15 cellular contexts compared by ENCODE assay signal in the genomic region with DNA sequence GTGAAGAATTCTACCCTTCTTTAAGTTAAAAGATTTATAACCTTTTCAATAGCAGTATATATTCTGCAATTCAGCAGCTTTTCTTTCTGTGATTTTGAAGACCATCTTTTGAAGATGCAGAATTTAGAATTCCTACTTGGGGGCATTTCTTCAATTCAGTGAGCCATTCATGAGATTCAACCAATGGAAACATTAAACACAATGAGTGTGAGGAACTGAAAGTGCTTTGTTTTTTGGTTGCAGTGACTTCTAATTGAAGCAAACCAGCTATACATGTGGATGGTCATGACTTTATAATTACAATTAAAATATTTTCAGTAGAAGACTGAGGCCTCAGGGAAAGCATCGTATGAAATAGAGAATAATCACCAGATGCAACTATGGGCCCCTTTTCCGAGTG.
DNase-seq lines count a peak whose midpoint lies in the region; ATAC-seq and TF ChIP-seq lines count a peak whose summit lies in the region.
"Had no signal": no experiment of that assay in that cellular context is flagged by ENCODE, and none has a peak within 500 bp of the region (broad histone marks: within the 10 kb centered on the region; RNA-seq: fewer than 3 reads in every experiment).

No MANE protein-coding gene starts in this region.

- H3K9me3 Mint-ChIP-seq in activated B cell treated with CpG ODN at 0.5 μM for 24 hours = no peaks in the 10 kb centered on the region
- H3K9me3 Mint-ChIP-seq: H9 had no signal

- CTCF ChIA-PET in activated B cell treated with CpG ODN at 0.5 μM for 24 hours (lab: Charles Lee) = interaction anchor here (0.9 kb wide), 1 partner anchor 103 kb away, joined by 3 read pairs; no protein-coding TSS in a partner anchor

- peaks cover 31% of the 10 kb centered on the region for H3K4me1 Mint-ChIP-seq in activated B cell treated with CpG ODN at 0.5 μM for 24 hours

- H3K4me3 ChIP-seq in Karpas-422 (ENCODE audit: low read length) = no peak overlapping the region
- H3K4me3 ChIP-seq: esophagus squamous epithelium had no signal

- H3K36me3 Mint-ChIP-seq in activated B cell treated with CpG ODN at 0.5 μM for 24 hours (ENCODE audit: low read depth) = no peaks in the 10 kb centered on the region

- no peaks in the 10 kb centered on the region for H3K27me3 Mint-ChIP-seq in activated B cell treated with CpG ODN at 0.5 μM for 24 hours
- H3K27me3 Mint-ChIP-seq: progenitor cell of endocrine pancreas had no signal

- no peaks in the 10 kb centered on the region for H3K9me2 ChIP-seq in Karpas-422 (replicated peaks; ENCODE audit: insufficient read depth, low read length)

- H3K4me1 ChIP-seq in Karpas-422 (ENCODE audit: low read length) = no peaks in the 10 kb centered on the region

- no peak overlapping the region for H2AFZ ChIP-seq in Karpas-422 (ENCODE audit: low read length)

- peak overlapping the region; percentile 75 for H3K27ac Mint-ChIP-seq in activated B cell treated with CpG ODN at 0.5 μM for 24 hours
- H3K27ac Mint-ChIP-seq: H9, progenitor cell of endocrine pancreas had no signal

- intact Hi-C loops in activated B cell treated with CpG ODN at 0.5 μM for 24 hours (cut with micrococcal nuclease) = no loop called here

- TF ChIP-seq CTCF in GM13977 (IDR thresholded peaks at IDR 0.05; ENCODE audit: extremely low read depth, insufficient read depth, missing control alignments) (no peak), activated B cell treated with CpG ODN at 0.5 μM for 24 hours (IDR thresholded peaks at IDR 0.05) (no peak)

- peak; percentile 25 for DNase-seq in GM13977 (ENCODE audit: low spot score)
- no peak for DNase-seq in activated B cell treated with CpG ODN at 0.5 μM for 24 hours
- no peak for DNase-seq in Karpas-422
- no peak for DNase-seq in activated CD4-positive, CD25-positive, alpha-beta regulatory T cell (lab: John Stamatoyannopoulos, UW)
- no peak for DNase-seq in globus pallidus (ENCODE audit: low spot score)
- DNase-seq: activated CD8-positive, alpha-beta memory T cell treated with anti-CD3 and anti-CD28 coated beads for 24 hours; activated gamma-delta T cell; dermis blood vessel endothelial cell; esophagus squamous epithelium; H9; NCI-H1092 had no signal

- POLR2A ChIA-PET in activated B cell treated with CpG ODN at 0.5 μM for 24 hours (lab: Charles Lee) = interaction anchor here (0.6 to 2.0 kb wide), 3 partner anchors 18 to 667 kb away, joined by 3 to 9 read pairs (median 6); no protein-coding TSS in a partner anchor

- H3K36me3 ChIP-seq in Karpas-422 (ENCODE audit: insufficient read depth, low read length) = no peaks in the 10 kb centered on the region
- H3K36me3 ChIP-seq: esophagus squamous epithelium had no signal

- peak overlapping the region; percentile 33 for H3K4me3 Mint-ChIP-seq in activated B cell treated with CpG ODN at 0.5 μM for 24 hours
- H3K4me3 Mint-ChIP-seq: H9 had no signal

- no peaks in the 10 kb centered on the region for H4K20me1 ChIP-seq in Karpas-422 (ENCODE audit: insufficient read depth, low read depth, low read length)

- in situ Hi-C loops in GM13977 (cut with MboI; ENCODE audit: low pct_unique_long_range_greater_than_20kb, low sequenced_read_pairs, unreplicated experiment) = no loop called here

- H3K4me2 ChIP-seq in Karpas-422 (ENCODE audit: low read depth, low read length, poor library complexity, severe bottlenecking) = no peak overlapping the region

- no peaks in the 10 kb centered on the region for H3K79me2 ChIP-seq in Karpas-422 (ENCODE audit: low read length)

- ATAC-seq in GM19452 (IDR thresholded peaks at IDR 0.05; ENCODE audit: unreplicated experiment) = peak; percentile 58
- peak; percentile 77 for ATAC-seq in HG03103 (IDR thresholded peaks at IDR 0.05; ENCODE audit: low read depth, unreplicated experiment)
- ATAC-seq in activated B cell treated with CpG ODN at 0.5 μM for 24 hours (ENCODE audit: low read depth) = peak; percentile 61
- ATAC-seq in GM19324 (IDR thresholded peaks at IDR 0.05; ENCODE audit: low FRiP score, unreplicated experiment) = no peak

- H3K27ac ChIP-seq in Karpas-422 (ENCODE audit: low read length) = no peak overlapping the region
- H3K27ac ChIP-seq: esophagus squamous epithelium had no signal

- no peaks in the 10 kb centered on the region for H3K9me3 ChIP-seq in Karpas-422 (ENCODE audit: low read length)
- H3K9me3 ChIP-seq: esophagus squamous epithelium had no signal

- no peaks in the 10 kb centered on the region for H3K27me3 ChIP-seq in Karpas-422 (ENCODE audit: low read length)
- H3K27me3 ChIP-seq: esophagus squamous epithelium had no signal

- H3K9ac ChIP-seq in Karpas-422 (ENCODE audit: low read length) = no peak overlapping the region
